ENCODE assay signal across 15 cellular contexts in genomic region chr9:126859111-126859510, GRCh38. TPM values are rescaled to one million over a fixed set of nuclear protein-coding genes. Genes with fewer than 3 reads are reported as not detected.
DNase-seq lines count a peak whose midpoint lies in the region; ATAC-seq lines count a peak whose summit lies in the region.
"Had no signal": no experiment of that assay in that cellular context is flagged by ENCODE, and none has a peak within 500 bp of the region (broad histone marks: within the 10 kb centered on the region; RNA-seq: fewer than 3 reads in every experiment).

No MANE protein-coding gene starts in this region.

- ATAC-seq in activated T-helper 17 cell treated with anti-CD3 and anti-CD28 coated beads, Interleukin-2, amount 50 U/mL, for 72 hours (replicated peaks) = no peak
- ATAC-seq in naive B cell (ENCODE audit: low read depth in 2 of 2) = no peak
- ATAC-seq in GM19452 (IDR thresholded peaks at IDR 0.05; ENCODE audit: unreplicated experiment) = no peak
- ATAC-seq in HG03280 (IDR thresholded peaks at IDR 0.05; ENCODE audit: unreplicated experiment) = no peak

- no peaks in the 10 kb centered on the region for H3K9me3 ChIP-seq in CD8-positive, alpha-beta memory T cell (ENCODE audit: low read length)
- H3K9me3 ChIP-seq in neuronal stem cell (replicated peaks in 1 of 2; ENCODE audit: control insufficient read depth in 2 of 2, insufficient read depth in 1 of 2, low read depth in 1 of 2, low read length in 2 of 2) = no peaks in the 10 kb centered on the region
- H3K9me3 ChIP-seq: upper lobe of left lung had no signal

- H3K36me3 ChIP-seq in CD8-positive, alpha-beta memory T cell (ENCODE audit: insufficient read depth, low read length) = no peaks in the 10 kb centered on the region
- H3K36me3 ChIP-seq in neuronal stem cell (replicated peaks in 1 of 2; ENCODE audit: control insufficient read depth in 2 of 2, insufficient read depth in 2 of 2, low read length in 2 of 2) = peaks cover 1 to 13% of the 10 kb centered on the region in 2 donors

- H3K4me1 ChIP-seq in CD8-positive, alpha-beta memory T cell (ENCODE audit: insufficient read depth, low read length) = peaks cover 25% of the 10 kb centered on the region
- peaks cover 11% of the 10 kb centered on the region in 2 donors for H3K4me1 ChIP-seq in neuronal stem cell (ENCODE audit: control insufficient read depth in 2 of 2, insufficient read depth in 1 of 2, low read depth in 1 of 2, low read length in 2 of 2)

- no peak overlapping the region for H4K8ac ChIP-seq in neuronal stem cell (ENCODE audit: low read depth, low read length)

- H3K14ac ChIP-seq in neuronal stem cell (ENCODE audit: low read length) = no peak overlapping the region

- H3K27ac ChIP-seq in CD8-positive, alpha-beta memory T cell (ENCODE audit: low read depth, low read length) = no peak overlapping the region
- no peak overlapping the region for H3K27ac ChIP-seq in neuronal stem cell (replicated peaks; ENCODE audit: low read length)

- no peak overlapping the region for H2BK120ac ChIP-seq in neuronal stem cell (ENCODE audit: low read depth, low read length)

- no peak overlapping the region for H3K4me2 ChIP-seq in neuronal stem cell (ENCODE audit: insufficient read depth, low read length, poor library complexity, severe bottlenecking)

- H3K4me3 ChIP-seq in CD8-positive, alpha-beta memory T cell (ENCODE audit: low read length) = no peak overlapping the region
- no peak overlapping the region for H3K4me3 ChIP-seq in neuronal stem cell (ENCODE audit: low read length in 2 of 2)

- H2BK5ac ChIP-seq in neuronal stem cell (ENCODE audit: low read length) = no peak overlapping the region

- H3K23ac ChIP-seq in neuronal stem cell (ENCODE audit: low read depth, low read length, poor library complexity) = no peak overlapping the region

- peak overlapping the region; percentile 74 to 93 (median 86) for H3K4me3 Mint-ChIP-seq in CD8-positive, alpha-beta memory T cell
- H3K4me3 Mint-ChIP-seq in activated T-helper 17 cell treated with anti-CD3 and anti-CD28 coated beads, Interleukin-2, amount 50 U/mL, for 72 hours = peak overlapping the region; percentile 69
- peak overlapping the region; percentile 81 to 93 (median 86) for H3K4me3 Mint-ChIP-seq in naive B cell

- no peak overlapping the region for H4K91ac ChIP-seq in neuronal stem cell (ENCODE audit: low read depth, low read length, poor library complexity)

- H3K27me3 ChIP-seq in CD8-positive, alpha-beta memory T cell (ENCODE audit: insufficient read depth, low read length, poor library complexity, severe bottlenecking) = peaks cover 3% of the 10 kb centered on the region
- H3K27me3 ChIP-seq in neuronal stem cell (ENCODE audit: control insufficient read depth in 3 of 3, insufficient read depth in 3 of 3, low read depth in 1 of 3, low read length in 3 of 3) = peaks cover 0 to 36% (median 0%) of the 10 kb centered on the region in 3 experiments
- H3K27me3 ChIP-seq: upper lobe of left lung had no signal

- H3K79me1 ChIP-seq in neuronal stem cell (ENCODE audit: low read depth, low read length) = no peaks in the 10 kb centered on the region

- H2AFZ ChIP-seq in neuronal stem cell (ENCODE audit: low read length) = no peak overlapping the region

- H3K4me1 Mint-ChIP-seq in CD8-positive, alpha-beta memory T cell = peaks cover 24 to 42% (median 25%) of the 10 kb centered on the region in 3 donors
- H3K4me1 Mint-ChIP-seq in activated T-helper 17 cell treated with anti-CD3 and anti-CD28 coated beads, Interleukin-2, amount 50 U/mL, for 72 hours = peaks cover 14% of the 10 kb centered on the region
- peaks cover 21 to 29% (median 29%) of the 10 kb centered on the region in 3 donors for H3K4me1 Mint-ChIP-seq in naive B cell

- H3K4ac ChIP-seq in neuronal stem cell (ENCODE audit: low read length) = no peak overlapping the region

- CTCF ChIA-PET in CD8-positive, alpha-beta memory T cell (lab: Charles Lee) = interaction anchor here (0.9 to 2.2 kb wide), 7 partner anchors 8 to 1211 kb away, joined by 3 to 5 read pairs (median 3); partner anchors contain the start of gene RALGPS1

- H3K9ac ChIP-seq in neuronal stem cell (ENCODE audit: low read depth, low read length, poor library complexity) = no peak overlapping the region

- no peak overlapping the region for H2AK5ac ChIP-seq in neuronal stem cell (ENCODE audit: low read depth, low read length)

- H3K27me3 Mint-ChIP-seq in CD8-positive, alpha-beta memory T cell = peaks cover 9 to 22% of the 10 kb centered on the region in 2 donors
- peaks cover 10% of the 10 kb centered on the region for H3K27me3 Mint-ChIP-seq in activated T-helper 17 cell treated with anti-CD3 and anti-CD28 coated beads, Interleukin-2, amount 50 U/mL, for 72 hours
- peaks cover 12 to 24% (median 21%) of the 10 kb centered on the region in 3 donors for H3K27me3 Mint-ChIP-seq in naive B cell

- no CpG with 5 or more reads among the region's 2 CpGs for WGBS in neuronal stem cell (ENCODE audit: extremely low coverage in 2 of 2, insufficient read length in 2 of 2, insufficient replicate concordance in 1 of 2), 2 donors

- H3K18ac ChIP-seq in neuronal stem cell (ENCODE audit: low read length) = no peak overlapping the region

- peak overlapping the region in 7 of 8 donors; percentile 14 to 90 (median 64) for H3K27ac Mint-ChIP-seq in CD8-positive, alpha-beta memory T cell
- peak overlapping the region; percentile 77 for H3K27ac Mint-ChIP-seq in activated T-helper 17 cell treated with anti-CD3 and anti-CD28 coated beads, Interleukin-2, amount 50 U/mL, for 72 hours
- peak overlapping the region in 2 of 6 donors; percentile 85 to 89 for H3K27ac Mint-ChIP-seq in naive B cell

- DNase-seq in NCI-H2029 (lab: John Stamatoyannopoulos, UW) (peak; percentile 19), NCI-H2029 treated with DMSO at 0.1 percent for 48 hours (lab: John Stamatoyannopoulos, UW) (no peak), naive B cell (no peak), neuronal stem cell (ENCODE audit: low spot score) (no peak)
- no peak for DNase-seq in CD8-positive, alpha-beta memory T cell
- DNase-seq: 8988T; activated gamma-delta T cell; EL; mesendoderm; RPMI8226; stimulated activated CD4-positive, alpha-beta T cell treated with anti-CD3 and anti-CD28 coated beads, Interleukin-4, amount 100 ng/mL, for 4 hours; upper lobe of left lung had no signal

- POLR2A ChIA-PET in CD8-positive, alpha-beta memory T cell (lab: Charles Lee) = no interaction called here

- H2BK12ac ChIP-seq in neuronal stem cell (ENCODE audit: low read length) = no peak overlapping the region

- H2BK15ac ChIP-seq in neuronal stem cell (ENCODE audit: low read length) = no peak overlapping the region

- H3K9me3 Mint-ChIP-seq in CD8-positive, alpha-beta memory T cell = no peaks in the 10 kb centered on the region
- H3K9me3 Mint-ChIP-seq in activated T-helper 17 cell treated with anti-CD3 and anti-CD28 coated beads, Interleukin-2, amount 50 U/mL, for 72 hours = no peaks in the 10 kb centered on the region
- H3K9me3 Mint-ChIP-seq in naive B cell = no peaks in the 10 kb centered on the region

- peaks cover 0 to 11% (median 0%) of the 10 kb centered on the region in 3 donors for H3K36me3 Mint-ChIP-seq in CD8-positive, alpha-beta memory T cell
- H3K36me3 Mint-ChIP-seq in activated T-helper 17 cell treated with anti-CD3 and anti-CD28 coated beads, Interleukin-2, amount 50 U/mL, for 72 hours (ENCODE audit: low read depth) = no peaks in the 10 kb centered on the region
- no peaks in the 10 kb centered on the region for H3K36me3 Mint-ChIP-seq in naive B cell

RNA-seq across cellular contexts. Expression of gene ZBTB34, which starts 1.3 kb away (rescaled TPM):
- total RNA-seq in CD8-positive, alpha-beta memory T cell = 1 to 10 TPM; 6.8 to 7.0 TPM
- polyA plus RNA-seq in CD8-positive, alpha-beta memory T cell = 1.3 TPM
- total RNA-seq in activated T-helper 17 cell treated with anti-CD3 and anti-CD28 coated beads, Interleukin-2, amount 50 U/mL, for 72 hours = 1 to 10 TPM; 5.0 to 7.8 TPM
- polyA plus RNA-seq in naive B cell (ENCODE audit: low read depth in 6 of 6) = 1 to 10 TPM in 5 of 6 donors, not detected in 1; 1.5 to 2.5 (median 1.7) TPM
- 7.3 TPM for polyA plus RNA-seq in neuronal stem cell (2013, experiment 1 of 2)
- 7.4 TPM for polyA plus RNA-seq in neuronal stem cell (2013, experiment 2 of 2)

RNA-seq across cellular contexts. Expression of gene ZBTB43, which starts 54.3 kb away (rescaled TPM):
- 10 to 100 TPM; 21.8 to 22.8 TPM for total RNA-seq in CD8-positive, alpha-beta memory T cell
- polyA plus RNA-seq in CD8-positive, alpha-beta memory T cell = 14.6 TPM
- total RNA-seq in activated T-helper 17 cell treated with anti-CD3 and anti-CD28 coated beads, Interleukin-2, amount 50 U/mL, for 72 hours = 10 to 100 TPM; 27.4 to 31.3 TPM
- 10 to 100 TPM in 4 of 6 donors, 1 to 10 TPM in 2; 9.8 to 15.6 (median 11.4) TPM for polyA plus RNA-seq in naive B cell (ENCODE audit: low read depth in 6 of 6)
- polyA plus RNA-seq in neuronal stem cell (2013, experiment 1 of 2) = 7.0 TPM
- polyA plus RNA-seq in neuronal stem cell (2013, experiment 2 of 2) = 7.9 TPM

RNA-seq across cellular contexts. Expression of gene RALGPS1, which starts 55.5 kb away (rescaled TPM):
- total RNA-seq in CD8-positive, alpha-beta memory T cell = 1 to 10 TPM; 1.6 to 2.4 TPM
- polyA plus RNA-seq in CD8-positive, alpha-beta memory T cell = 3.2 TPM
- total RNA-seq in activated T-helper 17 cell treated with anti-CD3 and anti-CD28 coated beads, Interleukin-2, amount 50 U/mL, for 72 hours = 1 to 10 TPM; 2.3 to 3.4 TPM
- polyA plus RNA-seq in naive B cell (ENCODE audit: low read depth in 6 of 6) = 1 to 10 TPM; 3.0 to 7.9 (median 5.4) TPM
- polyA plus RNA-seq in neuronal stem cell (2013, experiment 1 of 2) = 12.8 TPM
- polyA plus RNA-seq in neuronal stem cell (2013, experiment 2 of 2) = 12.1 TPM
